In the genomic region with DNA sequence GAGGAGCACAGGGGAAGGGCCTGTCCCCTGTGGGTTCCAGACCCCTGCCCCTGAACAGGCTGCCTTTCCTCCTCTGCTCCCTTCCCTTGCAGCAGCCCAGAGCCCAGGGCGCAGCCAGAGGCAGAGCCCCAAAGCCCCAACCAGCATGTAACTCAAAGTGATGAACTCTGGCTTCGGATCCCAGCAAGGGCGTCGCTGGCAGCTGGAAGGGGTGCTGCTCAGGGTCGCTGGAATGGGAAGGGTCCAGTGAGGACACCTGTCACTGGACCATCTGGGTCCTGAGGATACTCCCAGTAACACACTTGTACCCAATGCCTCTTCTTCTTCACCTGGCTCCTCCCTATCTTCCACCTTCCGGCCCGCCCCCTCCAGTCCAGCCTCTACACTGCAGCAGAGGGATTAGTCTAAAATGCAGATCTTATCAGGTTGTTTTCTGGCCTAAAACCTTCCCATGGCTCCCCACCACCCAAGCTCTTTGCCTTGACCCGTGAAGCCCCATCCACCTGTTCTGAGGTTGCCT, we compare ENCODE assay signal across 9 cellular contexts.
"Had no signal": no experiment of that assay in that cellular context is flagged by ENCODE, and none has a peak within 500 bp of the region (broad histone marks: within the 10 kb centered on the region; RNA-seq: fewer than 3 reads in every experiment).

No MANE protein-coding gene starts in this region.

- H3K27ac ChIP-seq: HL-60, KMS-11 had no signal

- H3K4me3 ChIP-seq: K562 had no signal

- FAIRE-seq: HepG2, HTR-8/SVneo, K562 had no signal

- H3K27ac Mint-ChIP-seq: IgD-negative memory B cell had no signal

- H3K4me3 Mint-ChIP-seq: IgD-negative memory B cell had no signal

- ATAC-seq: HepG2, K562 had no signal

- DNase-seq: IMR-90, KBM-7, KG1 had no signal

- H3K9ac ChIP-seq: KMS-11 had no signal

- H3K4me2 ChIP-seq: KMS-11 had no signal

- H3K9me3 Mint-ChIP-seq: IgD-negative memory B cell had no signal
